ENCODE assay signal across 16 cellular contexts in genomic region chr4:41526628-41527027, GRCh38. TPM values are rescaled to one million over a fixed set of nuclear protein-coding genes. Genes with fewer than 3 reads are reported as not detected.
A peak's percentile ranks its signal among the peaks of the same experiment; 100 is the strongest.
DNase-seq lines count a peak whose midpoint lies in the region; ATAC-seq, FAIRE-seq and TF ChIP-seq lines count a peak whose summit lies in the region.
"Had no signal": no experiment of that assay in that cellular context is flagged by ENCODE, and none has a peak within 500 bp of the region (broad histone marks: within the 10 kb centered on the region; RNA-seq: fewer than 3 reads in every experiment).

No MANE protein-coding gene starts in this region.

- no peak overlapping the region for H3K4me3 Mint-ChIP-seq in Calu3 (ENCODE audit: low read depth, unreplicated experiment)
- no peak overlapping the region for H3K4me3 Mint-ChIP-seq in CD4-positive, alpha-beta T cell

- H4K12ac ChIP-seq in trophoblast cell (ENCODE audit: low read depth, low read length) = no peak overlapping the region

- BruUV-seq in Calu3 (replicated peaks; lab: Mats Ljungman, UMichigan) = no TSS peak

- CTCF ChIA-PET in Calu3 (lab: Charles Lee) = no interaction called here
- CTCF ChIA-PET in CD4-positive, alpha-beta T cell (lab: Charles Lee) = no interaction called here

- H3K36me3 ChIP-seq in bronchial epithelial cell (ENCODE audit: control insufficient read depth, insufficient read depth, low read length) (no peaks in the 10 kb centered on the region), trophoblast cell (ENCODE audit: control insufficient read depth in 1 of 2, insufficient read depth in 2 of 2, low read length in 2 of 2) (no peaks in the 10 kb centered on the region), tibial nerve (no peaks in the 10 kb centered on the region)
- H3K36me3 ChIP-seq: BLaER1 treated with 17β-estradiol and CSF1 and Interleukin-3, amounts not matched to agents 10 nM and 100 nM; HAP-1 had no signal

- H3K4me2 ChIP-seq in trophoblast cell (ENCODE audit: low read length) = no peak overlapping the region
- H3K4me2 ChIP-seq: BLaER1 treated with 17β-estradiol and CSF1 and Interleukin-3, amounts not matched to agents 10 nM and 100 nM had no signal

- H2BK5ac ChIP-seq in trophoblast cell (ENCODE audit: low read depth, low read length, poor library complexity) = peak overlapping the region; percentile 11

- DNase-seq in Calu3 (no peak), NCI-H226 (peak; percentile 77), bronchial epithelial cell (ENCODE audit: low read depth) (no peak), trophoblast cell (peak; percentile 81 to 91), GM20000 (ENCODE audit: low spot score) (no peak), NOMO-1 (lab: John Stamatoyannopoulos, UW; ENCODE audit: unreplicated experiment in 2 of 2) (no peak), tibial nerve (ENCODE audit: low spot score in 2 of 2) (no peak)
- DNase-seq in CD4-positive, alpha-beta T cell = no peak
- DNase-seq: KBM-7, MV-4-11, NCI-H1417 treated with DMSO at 0.1 percent for 48 hours, NCI-H2029, NCI-H2171 treated with DMSO at 0.1 percent for 48 hours, NCI-H748 treated with DMSO at 0.1 percent for 48 hours had no signal

- H3K23ac ChIP-seq in trophoblast cell (ENCODE audit: low read length) = no peak overlapping the region

- peaks cover 4% of the 10 kb centered on the region for H3K9me3 Mint-ChIP-seq in Calu3 (ENCODE audit: low read depth, unreplicated experiment)
- H3K9me3 Mint-ChIP-seq in CD4-positive, alpha-beta T cell = no peaks in the 10 kb centered on the region

- H3K79me1 ChIP-seq in trophoblast cell (ENCODE audit: low read length) = peaks cover 7% of the 10 kb centered on the region

- no peak overlapping the region for H3K9ac ChIP-seq in trophoblast cell (ENCODE audit: low read length)
- H3K9ac ChIP-seq: BLaER1 treated with 17β-estradiol and CSF1 and Interleukin-3, amounts not matched to agents 10 nM and 100 nM had no signal

- peak overlapping the region; percentile 77 for H3K27ac Mint-ChIP-seq in Calu3 (ENCODE audit: unreplicated experiment)
- H3K27ac Mint-ChIP-seq in CD4-positive, alpha-beta T cell = no peak overlapping the region

- no peak overlapping the region for H3K18ac ChIP-seq in trophoblast cell (ENCODE audit: low read length)

- no peak overlapping the region for H3K27ac ChIP-seq in trophoblast cell (ENCODE audit: low read depth, low read length)
- no peak overlapping the region for H3K27ac ChIP-seq in CD4-positive, alpha-beta T cell (ENCODE audit: low read depth, low read length)
- no peak overlapping the region for H3K27ac ChIP-seq in tibial nerve
- H3K27ac ChIP-seq: BLaER1 treated with 17β-estradiol and CSF1 and Interleukin-3, amounts not matched to agents 10 nM and 100 nM had no signal

- H3K14ac ChIP-seq in trophoblast cell (ENCODE audit: low read length) = peak overlapping the region; percentile 46

- peak; percentile 18 for FAIRE-seq in bronchial epithelial cell (lab: Jason Lieb, UNC)

- no peak for TF ChIP-seq CTCF in Calu3 (IDR thresholded peaks at IDR 0.05; ENCODE audit: unreplicated experiment)
- no peak for TF ChIP-seq CTCF in bronchial epithelial cell (IDR thresholded peaks at IDR 0.05; ENCODE audit: insufficient read depth, low read length, severe bottlenecking)
- TF ChIP-seq CTCF in CD4-positive, alpha-beta T cell (IDR thresholded peaks at IDR 0.05) = no peak
- no peak for TF ChIP-seq CTCF in GM20000 (IDR thresholded peaks at IDR 0.05; ENCODE audit: extremely low read depth, missing control alignments)
- no peak for TF ChIP-seq CTCF in tibial nerve (IDR thresholded peaks at IDR 0.05)

- H4K8ac ChIP-seq in trophoblast cell (ENCODE audit: low read depth, low read length) = no peak overlapping the region

- no peak for TF ChIP-seq POLR2A in tibial nerve (IDR thresholded peaks at IDR 0.05)

- peaks cover 23% of the 10 kb centered on the region for H3K36me3 Mint-ChIP-seq in Calu3 (ENCODE audit: insufficient read depth, unreplicated experiment)
- no peaks in the 10 kb centered on the region for H3K36me3 Mint-ChIP-seq in CD4-positive, alpha-beta T cell (ENCODE audit: low read depth)

- no peaks in the 10 kb centered on the region for H3K27me3 ChIP-seq in bronchial epithelial cell (ENCODE audit: control insufficient read depth, insufficient read depth, low read length)
- no peaks in the 10 kb centered on the region for H3K27me3 ChIP-seq in trophoblast cell (ENCODE audit: insufficient read depth, low read length)
- H3K27me3 ChIP-seq in CD4-positive, alpha-beta T cell (ENCODE audit: control insufficient read depth, insufficient read depth, low read length) = no peaks in the 10 kb centered on the region
- no peaks in the 10 kb centered on the region for H3K27me3 ChIP-seq in tibial nerve
- H3K27me3 ChIP-seq: BLaER1 treated with 17β-estradiol and CSF1 and Interleukin-3, amounts not matched to agents 10 nM and 100 nM had no signal

- POLR2A ChIA-PET in CD4-positive, alpha-beta T cell (lab: Charles Lee) = no interaction called here

- no peaks in the 10 kb centered on the region for H3K27me3 Mint-ChIP-seq in Calu3 (ENCODE audit: unreplicated experiment)
- no peaks in the 10 kb centered on the region for H3K27me3 Mint-ChIP-seq in CD4-positive, alpha-beta T cell

- no peak for ATAC-seq in CD4-positive, alpha-beta T cell (ENCODE audit: poor library complexity)

- H2BK120ac ChIP-seq in trophoblast cell (ENCODE audit: insufficient read depth, low read length, poor library complexity) = peak overlapping the region; percentile 64

- peak overlapping the region; percentile 60 for H4K91ac ChIP-seq in trophoblast cell (ENCODE audit: low read depth, low read length)

- H2AK5ac ChIP-seq in trophoblast cell (ENCODE audit: low read length) = peak overlapping the region; percentile 76

- H3K9me3 ChIP-seq in trophoblast cell (ENCODE audit: insufficient read depth, low read depth, low read length) (no peaks in the 10 kb centered on the region), tibial nerve (no peaks in the 10 kb centered on the region)
- no peaks in the 10 kb centered on the region for H3K9me3 ChIP-seq in CD4-positive, alpha-beta T cell (ENCODE audit: control insufficient read depth, low read length)
- H3K9me3 ChIP-seq: BLaER1 treated with 17β-estradiol and CSF1 and Interleukin-3, amounts not matched to agents 10 nM and 100 nM; HAP-1 had no signal

- WGBS in trophoblast cell (ENCODE audit: extremely low coverage, insufficient coverage, insufficient read length) = no CpG with 5 or more reads among the region's 2 CpGs
- 94 to 98% methylated on average over 2 of the region's 2 CpGs for WGBS in tibial nerve, 2 donors

- H2AFZ ChIP-seq in trophoblast cell (ENCODE audit: insufficient read depth, low read length, poor library complexity) = no peak overlapping the region

- H3K4me1 Mint-ChIP-seq in Calu3 (ENCODE audit: low read depth, unreplicated experiment) = peaks cover 51% of the 10 kb centered on the region
- H3K4me1 Mint-ChIP-seq in CD4-positive, alpha-beta T cell (ENCODE audit: low read depth) = no peaks in the 10 kb centered on the region

- H3K4me1 ChIP-seq in trophoblast cell (ENCODE audit: control insufficient read depth in 1 of 2, insufficient read depth in 2 of 2, low read length in 2 of 2) (peaks cover 0 to 8% of the 10 kb centered on the region in 2 experiments), tibial nerve (peaks cover 0 to 9% (median 0%) of the 10 kb centered on the region in 4 donors)
- H3K4me1 ChIP-seq: BLaER1 treated with 17β-estradiol and CSF1 and Interleukin-3, amounts not matched to agents 10 nM and 100 nM had no signal

- no peak overlapping the region for H3K4ac ChIP-seq in trophoblast cell (ENCODE audit: low read depth, low read length)

- H2BK12ac ChIP-seq in trophoblast cell (ENCODE audit: low read length) = peak overlapping the region; percentile 39

- H3K79me2 ChIP-seq in trophoblast cell (ENCODE audit: control insufficient read depth, insufficient read depth, low read length, poor library complexity) = no peaks in the 10 kb centered on the region

- intact Hi-C loops in Calu3 (cut with micrococcal nuclease; ENCODE audit: unreplicated experiment) = no loop called here
- intact Hi-C loops in CD4-positive, alpha-beta T cell (cut with DNase I, micrococcal nuclease) = no loop called here

- TF ChIP-seq EP300 in tibial nerve (IDR thresholded peaks at IDR 0.05) = no peak

- H3K4me3 ChIP-seq in bronchial epithelial cell (ENCODE audit: low read depth, low read length) (no peak overlapping the region), trophoblast cell (ENCODE audit: low read depth, low read length) (no peak overlapping the region), tibial nerve (no peak overlapping the region)
- H3K4me3 ChIP-seq: BLaER1 treated with 17β-estradiol and CSF1 and Interleukin-3, amounts not matched to agents 10 nM and 100 nM; HAP-1 had no signal

RNA-seq across cellular contexts. Expression of gene LIMCH1, which starts 11.3 kb away (rescaled TPM):
- 53.9 and 78.7 TPM in 2 replicates for total RNA-seq in Calu3 (2022)
- 5.2 and 6.8 TPM in 2 replicates for total RNA-seq in bronchial epithelial cell
- polyA plus RNA-seq in trophoblast cell (2013) = 38.8 and 40.1 TPM in 2 replicates
- total RNA-seq in CD4-positive, alpha-beta T cell = not detected
- 100 to 1,000 TPM in 1 of 4 donors, 10 to 100 TPM in 3; 57.6 to 106 (median 90.5) TPM for total RNA-seq in tibial nerve

Comparison
In these comparisons a context has a peak if more than half of its experiments do, and no peak if none do; other contexts are left out.
1. DNase-seq: peak in NCI-H226 (single experiment) and trophoblast cell (2 of 2); none in Calu3 (single experiment), bronchial epithelial cell (single experiment), CD4-positive, alpha-beta T cell (0 of 10), GM20000 (single experiment), NOMO-1 (0 of 2) and tibial nerve (0 of 2).